ENCODE assay signal across 1 cellular context in genomic region chr7:96314402-96315108, GRCh38.
TF ChIP-seq lines count a peak whose summit lies in the region.

No MANE protein-coding gene starts in this region.

TF ChIP-seq in H1, 55 proteins besides CTCF, POLR2A, EP300 and RAD21:
- TF ChIP-seq SIRT6 (IDR thresholded peaks at IDR 0.05; ENCODE audit: low read length) (no peak), SAP30 (IDR thresholded peaks at IDR 0.05; ENCODE audit: insufficient read depth, insufficient replicate concordance, low read length) (no peak), HDAC2 (IDR thresholded peaks at IDR 0.05; ENCODE audit: borderline replicate concordance in 1 of 2, low read depth in 2 of 2, low read length in 2 of 2) (no peak), TAF1 (IDR thresholded peaks at IDR 0.05; ENCODE audit: low read depth, low read length) (no peak), KDM4A (IDR thresholded peaks at IDR 0.05; ENCODE audit: low read depth, low read length, severe bottlenecking) (no peak), MAFK (IDR thresholded peaks at IDR 0.05; ENCODE audit: low read depth, low read length) (no peak), E2F6 (IDR thresholded peaks at IDR 0.05) (no peak), CHD7 (IDR thresholded peaks at IDR 0.05; ENCODE audit: insufficient replicate concordance, low read length) (no peak), SIN3A (conservative IDR thresholded peaks at IDR 0.05 in 1 of 2, IDR thresholded peaks at IDR 0.05 in 1 of 2; ENCODE audit: low read depth in 1 of 2, low read length in 2 of 2) (no peak), ATF3 (IDR thresholded peaks at IDR 0.05; ENCODE audit: insufficient read depth, low read depth, low read length) (no peak), NRF1 (IDR thresholded peaks at IDR 0.05; ENCODE audit: low read depth, low read length) (no peak), SIX5 (IDR thresholded peaks at IDR 0.05; ENCODE audit: low read depth, low read length) (no peak), GTF2F1 (IDR thresholded peaks at IDR 0.05; ENCODE audit: borderline replicate concordance, low read depth, low read length) (no peak), RNF2 (IDR thresholded peaks at IDR 0.05; ENCODE audit: borderline replicate concordance, low read depth, low read length, missing control alignments, poor library complexity, severe bottlenecking) (no peak), CBX8 (IDR thresholded peaks at IDR 0.05; ENCODE audit: borderline replicate concordance, low read depth, low read length) (no peak), EGR1 (IDR thresholded peaks at IDR 0.05; ENCODE audit: borderline replicate concordance, low read depth, low read length) (no peak), EZH2 (IDR thresholded peaks at IDR 0.05; ENCODE audit: low read depth, low read length, severe bottlenecking) (no peak), POLR2AphosphoS5 (IDR thresholded peaks at IDR 0.05; ENCODE audit: low read depth, low read length) (no peak)
